In genomic region chr4:76306882-76307669, GRCh38 we compare ENCODE assay signal across 8 cellular contexts. TPM values are rescaled to one million over a fixed set of nuclear protein-coding genes. Genes with fewer than 3 reads are reported as not detected.
DNase-seq lines count a peak whose midpoint lies in the region; ATAC-seq and TF ChIP-seq lines count a peak whose summit lies in the region.

No MANE protein-coding gene starts in this region.

- H3K27ac ChIP-seq in PC-3 (ENCODE audit: low read length) (peak overlapping the region; percentile 83), iPS-20b (ENCODE audit: low read length) (no peak overlapping the region), gastrocnemius medialis (peak overlapping the region; percentile 93 to 98 (median 96))

- H3K4me1 ChIP-seq in PC-3 (ENCODE audit: insufficient read depth, low read length) = peaks cover 22% of the 10 kb centered on the region
- peaks cover 4% of the 10 kb centered on the region; the same call in 1 of the 2 replicates for H3K4me1 ChIP-seq in iPS-20b (ENCODE audit: insufficient read depth, low read length)
- H3K4me1 ChIP-seq in gastrocnemius medialis = peaks cover 68 to 71% of the 10 kb centered on the region in 2 donors

- peak; percentile 62 for ATAC-seq in PC-3
- ATAC-seq in gastrocnemius medialis = peak; percentile 43 to 53

- H3F3A ChIP-seq in PC-3 (ENCODE audit: low read length, unreplicated experiment) = no peaks in the 10 kb centered on the region

- POLR2A ChIA-PET in PC-3 (lab: Charles Lee; ENCODE audit: unreplicated experiment) = interaction anchor here (0.6 kb wide), 1 partner anchor 378 kb away, joined by 4 read pairs; no protein-coding TSS in a partner anchor

- H2AFZ ChIP-seq in PC-3 (ENCODE audit: low read length) = peak overlapping the region; percentile 92

- peak; percentile 66 for DNase-seq in AG08395 (ENCODE audit: low spot score)
- DNase-seq in GM13977 (ENCODE audit: low spot score) = peak; percentile 43
- DNase-seq in PC-3 = peak; percentile 49
- peak; percentile 53 to 56 for DNase-seq in T47D (ENCODE audit: low read depth in 1 of 2, low spot score in 1 of 2)
- peak; percentile 43 to 70 for DNase-seq in gastrocnemius medialis
- no peak for DNase-seq in NCI-H446 treated with DMSO at 0.1 percent for 48 hours (lab: John Stamatoyannopoulos, UW)
- no peak for DNase-seq in OCI-M2 (lab: John Stamatoyannopoulos, UW; ENCODE audit: unreplicated experiment)

- H4K20me1 ChIP-seq in PC-3 (ENCODE audit: low read length) = no peaks in the 10 kb centered on the region

- TSS peak; percentile 47 for BruUV-seq in PC-3 (replicated peaks; lab: Mats Ljungman, UMichigan)

- CTCF ChIA-PET in PC-3 (lab: Charles Lee) = interaction anchor here (1.2 kb wide), 1 partner anchor 126 kb away, joined by 5 read pairs; no protein-coding TSS in a partner anchor

- TF ChIP-seq CTCF in GM13977 (IDR thresholded peaks at IDR 0.05; ENCODE audit: extremely low read depth, insufficient read depth, missing control alignments) = peak; percentile 29
- TF ChIP-seq CTCF in PC-3 (conservative IDR thresholded peaks at IDR 0.05; ENCODE audit: low read depth, low read length) = peak; percentile 61
- peak in 2 of 5 experiments; percentile 41 to 51 for TF ChIP-seq CTCF in gastrocnemius medialis (IDR thresholded peaks at IDR 0.05 in 4 of 5, conservative IDR thresholded peaks at IDR 0.05 in 1 of 5)

- in situ Hi-C loops in GM13977 (cut with MboI; ENCODE audit: low pct_unique_long_range_greater_than_20kb, low sequenced_read_pairs, unreplicated experiment) = no loop called here
- in situ Hi-C loops in T47D (cut with HindIII; ENCODE audit: low pct_unique_long_range_greater_than_20kb, low sequenced_read_pairs) = no loop called here
- in situ Hi-C loops in gastrocnemius medialis (cut with MboI; ENCODE audit: low sequenced_read_pairs in 4 of 4) = loop anchor here in 3 of 4 donors (25.0 kb wide), 1 partner anchor 120 kb away; no protein-coding TSS in a partner anchor

- H3K9ac ChIP-seq in PC-3 (ENCODE audit: low read length) (peak overlapping the region; percentile 89), iPS-20b (ENCODE audit: low read depth, low read length) (peak overlapping the region; percentile 81; the same call in 1 of the 2 replicates)

- H3K9me3 ChIP-seq in PC-3 (ENCODE audit: low read length) = no peaks in the 10 kb centered on the region
- H3K9me3 ChIP-seq in iPS-20b (ENCODE audit: insufficient read depth, low read depth, low read length) = no peaks in the 10 kb centered on the region
- H3K9me3 ChIP-seq in gastrocnemius medialis = no peaks in the 10 kb centered on the region

- H3K4me3 ChIP-seq in PC-3 (ENCODE audit: low read length) = peak overlapping the region; percentile 99
- peak overlapping the region; percentile 96 for H3K4me3 ChIP-seq in iPS-20b (ENCODE audit: low read length)
- H3K4me3 ChIP-seq in gastrocnemius medialis = peak overlapping the region; percentile 79 to 87 (median 86)

- peak overlapping the region; percentile 81 for H3K4me2 ChIP-seq in PC-3 (ENCODE audit: low read length)

- H3K79me2 ChIP-seq in PC-3 (ENCODE audit: low read length) = peaks cover 45% of the 10 kb centered on the region

- H3K9me2 ChIP-seq in PC-3 (replicated peaks; ENCODE audit: low read length) = no peaks in the 10 kb centered on the region

- intact Hi-C loops in PC-3 (cut with micrococcal nuclease) (loop anchor here (1.0 to 10.0 kb wide), 5 partner anchors 56 to 198 kb away; partner anchors contain the start of genes FAM47E and SCARB2), gastrocnemius medialis (cut with DNase I; ENCODE audit: low total_unique reads) (loop anchor here (2.0 to 10.0 kb wide), 4 partner anchors 110 to 562 kb away; no protein-coding TSS in a partner anchor)

- H3K27me3 ChIP-seq in PC-3 (ENCODE audit: low read length) (no peaks in the 10 kb centered on the region), iPS-20b (ENCODE audit: insufficient read depth, low read length) (peaks cover 45% of the 10 kb centered on the region), gastrocnemius medialis (no peaks in the 10 kb centered on the region)

- H3K36me3 ChIP-seq in PC-3 (ENCODE audit: low read depth, low read length) (peaks cover 3% of the 10 kb centered on the region; the same call in 1 of the 2 replicates), iPS-20b (ENCODE audit: insufficient read depth, low read depth, low read length) (peaks cover 7% of the 10 kb centered on the region), gastrocnemius medialis (peaks cover 0 to 17% of the 10 kb centered on the region in 2 donors)

- no peak for TF ChIP-seq POLR2A in gastrocnemius medialis (IDR thresholded peaks at IDR 0.05)

RNA-seq across cellular contexts. Expression of gene STBD1, which starts 0.5 kb away (rescaled TPM):
- total RNA-seq in PC-3 (2014; rRNA removed) (7.3 and 10.9 TPM in 2 replicates), gastrocnemius medialis (10 to 100 TPM; 17.9 to 57.5 (median 41.5) TPM)

RNA-seq across cellular contexts. Expression of gene FAM47E, which starts 55.6 kb away (rescaled TPM):
- 0.91 and 0.98 TPM in 2 replicates for total RNA-seq in PC-3 (2014; rRNA removed)
- 1 to 10 TPM in 3 of 4 donors, under 1 TPM in 1; 0.56 to 6.8 (median 3.8) TPM for total RNA-seq in gastrocnemius medialis

Comparison
In these comparisons a context has a peak if more than half of its experiments do, and no peak if none do; other contexts are left out.
1. DNase-seq: peak in AG08395 (single experiment), GM13977 (single experiment), PC-3 (single experiment), T47D (2 of 2) and gastrocnemius medialis (2 of 2); none in NCI-H446 treated with DMSO at 0.1 percent for 48 hours (single experiment) and OCI-M2 (single experiment).
2. in situ Hi-C loops: an anchor here in gastrocnemius medialis (25.0 kb wide); none called in GM13977 and T47D.
3. Peak in every context shown above with its lines, with median percentiles within 50 percentile points of each other: H3K4me3 ChIP-seq.